ENCODE assay signal across 13 cellular contexts in the genomic region with DNA sequence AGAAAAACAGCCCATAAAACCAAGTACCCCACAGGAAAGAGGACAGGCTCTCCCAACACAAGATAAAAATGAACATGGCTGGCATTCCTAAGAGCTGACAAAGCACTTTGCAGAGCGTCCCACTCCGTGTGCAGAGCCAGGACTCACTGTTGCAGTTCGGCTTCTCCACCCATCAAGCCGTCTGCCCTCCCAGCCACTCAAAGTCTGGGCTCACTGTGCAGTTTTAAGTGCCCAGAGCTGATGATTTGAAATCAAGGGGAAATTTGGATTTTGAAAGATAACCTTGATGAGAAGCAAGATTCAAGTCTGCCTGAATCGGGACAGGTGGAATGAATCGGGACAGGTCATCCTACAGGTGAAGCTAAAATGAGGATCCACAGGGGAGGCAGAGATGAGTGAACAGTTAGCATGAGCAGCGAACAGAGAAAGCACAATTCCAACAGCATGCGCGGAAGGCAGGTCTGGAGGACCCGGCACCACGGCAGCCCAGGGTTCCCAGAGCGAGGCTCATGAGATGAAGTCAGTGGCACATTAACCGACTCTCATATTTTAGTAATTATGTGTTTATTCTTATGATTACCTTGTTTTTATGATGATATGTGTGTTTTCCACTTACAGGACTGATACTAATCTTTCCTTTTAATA. TPM values are rescaled to one million over a fixed set of nuclear protein-coding genes. Genes with fewer than 3 reads are reported as not detected.
DNase-seq lines count a peak whose midpoint lies in the region; ATAC-seq, FAIRE-seq and TF ChIP-seq lines count a peak whose summit lies in the region.
"Had no signal": no experiment of that assay in that cellular context is flagged by ENCODE, and none has a peak within 500 bp of the region (broad histone marks: within the 10 kb centered on the region; RNA-seq: fewer than 3 reads in every experiment).

No MANE protein-coding gene starts in this region.

- no peaks in the 10 kb centered on the region for H3K27me3 ChIP-seq in cardiac muscle cell
- H3K27me3 ChIP-seq in left ventricle myocardium inferior (ENCODE audit: low read depth) = no peaks in the 10 kb centered on the region
- no peaks in the 10 kb centered on the region for H3K27me3 ChIP-seq in keratinocyte (ENCODE audit: control insufficient read depth, extremely low read depth, insufficient read depth, low read length)
- H3K27me3 ChIP-seq in ascending aorta = no peaks in the 10 kb centered on the region

- no peaks in the 10 kb centered on the region for H3K9me3 ChIP-seq in cardiac muscle cell (ENCODE audit: low read depth)
- H3K9me3 ChIP-seq in left ventricle myocardium inferior (replicated peaks) = peaks cover 8% of the 10 kb centered on the region
- no peaks in the 10 kb centered on the region for H3K9me3 ChIP-seq in keratinocyte (ENCODE audit: control insufficient read depth, low read depth, low read length)
- H3K9me3 ChIP-seq in ascending aorta = no peaks in the 10 kb centered on the region

- no peak overlapping the region for H3K9ac ChIP-seq in keratinocyte (ENCODE audit: control insufficient read depth, extremely low read depth, insufficient read depth, low read length)
- H3K9ac ChIP-seq: KMS-11 had no signal

- peak overlapping the region; percentile 42 for H3K4me2 ChIP-seq in keratinocyte (ENCODE audit: control insufficient read depth, extremely low read depth, insufficient read depth, low read depth, low read length)
- H3K4me2 ChIP-seq: KMS-11 had no signal

- TF ChIP-seq CTCF in cardiac muscle cell (IDR thresholded peaks at IDR 0.05; ENCODE audit: low read depth, low read length) (no peak), left ventricle myocardium inferior (IDR thresholded peaks at IDR 0.05; ENCODE audit: borderline replicate concordance) (no peak), keratinocyte (optimal IDR thresholded peaks at IDR 0.05 in 1 of 3, IDR thresholded peaks at IDR 0.05 in 1 of 3, conservative IDR thresholded peaks at IDR 0.05 in 1 of 3; ENCODE audit: extremely low read depth in 1 of 3, insufficient read depth in 2 of 3, low read length in 3 of 3) (no peak), ascending aorta (IDR thresholded peaks at IDR 0.05) (no peak)

- no peak overlapping the region for H3K4me3 ChIP-seq in cardiac muscle cell
- no peak overlapping the region for H3K4me3 ChIP-seq in left ventricle myocardium inferior
- H3K4me3 ChIP-seq in keratinocyte (ENCODE audit: control insufficient read depth in 2 of 3, extremely low read depth in 1 of 3, insufficient read depth in 2 of 3, low read depth in 1 of 3, low read length in 3 of 3) = no peak overlapping the region
- H3K4me3 ChIP-seq in ascending aorta = no peak overlapping the region

- no peaks in the 10 kb centered on the region for H3K9me1 ChIP-seq in keratinocyte (ENCODE audit: control insufficient read depth, extremely low read depth, insufficient read depth, low read length)

- DNase-seq in cardiac muscle cell (ENCODE audit: low read depth in 1 of 2, low spot score in 1 of 2) = peak; percentile 71 to 82
- DNase-seq in left ventricle myocardium inferior = no peak
- DNase-seq in activated naive CD8-positive, alpha-beta T cell treated with anti-CD3 and anti-CD28 coated beads for 36 hours = no peak
- no peak for DNase-seq in keratinocyte (ENCODE audit: low read depth, low spot score)
- DNase-seq in frontal cortex (ENCODE audit: low spot score in 2 of 2) = no peak
- no peak for DNase-seq in ascending aorta (ENCODE audit: low spot score in 2 of 2)
- DNase-seq: aorta, COR-L47, left colon had no signal

- ATAC-seq in GM21529 (IDR thresholded peaks at IDR 0.05; ENCODE audit: unreplicated experiment) (no peak), HG03097 (IDR thresholded peaks at IDR 0.05; ENCODE audit: low FRiP score, unreplicated experiment) (no peak)
- ATAC-seq: left colon, Panc1 had no signal

- no peak overlapping the region for H2AFZ ChIP-seq in keratinocyte (ENCODE audit: control insufficient read depth, low read length)

- H3K36me3 ChIP-seq in cardiac muscle cell (no peaks in the 10 kb centered on the region), left ventricle myocardium inferior (peaks cover 8% of the 10 kb centered on the region), keratinocyte (ENCODE audit: control insufficient read depth in 2 of 2, extremely low read depth in 1 of 2, insufficient read depth in 2 of 2, low read length in 2 of 2) (no peaks in the 10 kb centered on the region), ascending aorta (no peaks in the 10 kb centered on the region)

- peak overlapping the region; percentile 55 for H3K27ac Mint-ChIP-seq in activated naive CD8-positive, alpha-beta T cell treated with anti-CD3 and anti-CD28 coated beads for 36 hours

- intact Hi-C loops in left ventricle myocardium inferior (cut with micrococcal nuclease) (loop anchor here (10.0 kb wide), 1 partner anchor 389 kb away; no protein-coding TSS in a partner anchor), ascending aorta (cut with DNase I) (no loop called here)

- FAIRE-seq in keratinocyte (lab: Jason Lieb, UNC) (peak; percentile 95), frontal cortex (lab: Jason Lieb, UNC) (no peak)

- H3K27ac ChIP-seq in cardiac muscle cell = no peak overlapping the region
- no peak overlapping the region for H3K27ac ChIP-seq in left ventricle myocardium inferior (replicated peaks)
- no peak overlapping the region for H3K27ac ChIP-seq in keratinocyte (ENCODE audit: control insufficient read depth, insufficient read depth, low read length)
- H3K27ac ChIP-seq in ascending aorta = no peak overlapping the region
- H3K27ac ChIP-seq: KMS-11 had no signal

- H3K79me2 ChIP-seq in keratinocyte (ENCODE audit: control insufficient read depth, insufficient read depth, low read length) = no peaks in the 10 kb centered on the region

- H3K4me3 Mint-ChIP-seq in activated naive CD8-positive, alpha-beta T cell treated with anti-CD3 and anti-CD28 coated beads for 36 hours = no peak overlapping the region

- no peaks in the 10 kb centered on the region for H3K27me3 Mint-ChIP-seq in activated naive CD8-positive, alpha-beta T cell treated with anti-CD3 and anti-CD28 coated beads for 36 hours

- dilution Hi-C loops in keratinocyte (cut with MboI; ENCODE audit: extremely low pct_ligation_motif_present, low sequenced_read_pairs) = loop anchor here (25.0 kb wide), 2 partner anchors 122 to 372 kb away; no protein-coding TSS in a partner anchor

- no peaks in the 10 kb centered on the region for H4K20me1 ChIP-seq in keratinocyte (ENCODE audit: control insufficient read depth, extremely low read depth, insufficient read depth, low read length)

- peaks cover 45% of the 10 kb centered on the region for H3K36me3 Mint-ChIP-seq in activated naive CD8-positive, alpha-beta T cell treated with anti-CD3 and anti-CD28 coated beads for 36 hours

- peaks cover 5% of the 10 kb centered on the region for H3K4me1 Mint-ChIP-seq in activated naive CD8-positive, alpha-beta T cell treated with anti-CD3 and anti-CD28 coated beads for 36 hours

- H3K9me3 Mint-ChIP-seq in activated naive CD8-positive, alpha-beta T cell treated with anti-CD3 and anti-CD28 coated beads for 36 hours = no peaks in the 10 kb centered on the region

- peaks cover 21% of the 10 kb centered on the region for H3K4me1 ChIP-seq in cardiac muscle cell (ENCODE audit: low read depth)
- H3K4me1 ChIP-seq in left ventricle myocardium inferior = peaks cover 18% of the 10 kb centered on the region
- H3K4me1 ChIP-seq in keratinocyte (ENCODE audit: control insufficient read depth, extremely low read depth, insufficient read depth, low read length) = peaks cover 30% of the 10 kb centered on the region
- no peaks in the 10 kb centered on the region for H3K4me1 ChIP-seq in ascending aorta

RNA-seq across cellular contexts. Expression of gene GPR68, which starts 39.8 kb away (rescaled TPM):
- total RNA-seq in cardiac muscle cell (0.35 and 0.42 TPM in 2 replicates), left ventricle myocardium inferior (0.41 TPM), frontal cortex (4.9 TPM), ascending aorta (not detected)
- polyA plus RNA-seq in cardiac muscle cell (0.22 and 2.1 TPM in 2 replicates), keratinocyte (1.2 to 5.7 TPM (median 2.3 TPM) in 3 replicates)
- total RNA-seq in activated naive CD8-positive, alpha-beta T cell treated with anti-CD3 and anti-CD28 coated beads for 36 hours = 10 to 100 TPM; 14.0 to 14.4 TPM
- not detected for polyA plus RNA-seq in keratinocyte (2011; ENCODE audit: low read depth)
- 1.4 and 3.2 TPM in 2 replicates for polyA plus RNA-seq in keratinocyte (2011; cell fraction: cytosol; rRNA removed)
- polyA plus RNA-seq in keratinocyte (2011; cell fraction: nucleus; rRNA removed) = 5.6 and 8.3 TPM in 2 replicates
- 0.47 and 2.7 TPM in 2 replicates for polyA plus RNA-seq in keratinocyte (2012; ENCODE audit: low replicate concordance)
- 1.6 to 13.5 TPM (median 9.7 TPM) in 3 replicates for polyA minus RNA-seq in keratinocyte
- 8.8 TPM for polyA minus RNA-seq in keratinocyte (2011; cell fraction: cytosol; rRNA and poly(A)+ RNA removed)
- 4.7 and 5.3 TPM in 2 replicates for polyA minus RNA-seq in keratinocyte (2011; cell fraction: nucleus; rRNA and poly(A)+ RNA removed)

Comparison
In these comparisons a context has a peak if more than half of its experiments do, and no peak if none do; other contexts are left out.
1. DNase-seq: peak in cardiac muscle cell (2 of 2); none in left ventricle myocardium inferior (single experiment), activated naive CD8-positive, alpha-beta T cell treated with anti-CD3 and anti-CD28 coated beads for 36 hours (single experiment), keratinocyte (single experiment), frontal cortex (0 of 2) and ascending aorta (0 of 2).